In the genomic region with DNA sequence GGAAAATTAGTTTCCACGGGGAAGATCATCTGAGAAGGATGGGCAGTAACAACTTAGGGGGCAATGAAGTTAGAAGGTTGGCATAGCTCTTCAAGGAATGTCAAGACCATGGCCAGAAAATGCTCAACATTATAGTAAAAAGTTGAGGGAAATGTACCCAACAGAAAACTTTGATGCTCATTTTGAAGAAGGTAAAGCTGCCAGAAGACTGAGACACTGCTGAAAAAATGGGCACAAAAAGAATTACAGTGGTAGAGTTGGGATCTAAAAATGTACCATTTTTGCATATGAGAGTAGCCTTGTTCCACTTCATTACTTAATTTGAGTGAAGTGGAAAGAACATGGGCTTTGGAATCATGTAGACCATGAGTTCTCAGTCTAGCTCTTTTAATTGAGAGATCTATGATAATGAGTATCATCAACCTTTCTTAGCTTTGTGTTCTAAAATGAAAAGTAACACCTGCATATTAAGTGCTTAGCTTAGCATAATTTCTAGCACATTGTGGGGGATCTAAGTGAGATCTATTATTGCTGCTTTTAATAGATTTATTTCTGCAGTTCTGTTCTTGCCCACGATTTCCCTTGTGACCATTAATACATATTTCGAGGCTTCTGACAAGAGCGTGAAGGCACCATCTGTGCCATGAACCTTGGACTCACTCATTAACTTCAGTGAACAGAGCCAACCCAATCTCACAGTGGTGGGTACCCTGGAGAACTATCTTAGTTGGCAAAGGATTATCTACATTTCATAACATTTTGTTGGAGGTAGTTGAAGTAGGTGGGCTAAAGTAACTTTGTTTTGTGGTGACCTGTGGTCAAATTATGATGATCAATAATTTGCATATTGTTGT, we compare ENCODE assay signal across 27 cellular contexts. TPM values are rescaled to one million over a fixed set of nuclear protein-coding genes. Genes with fewer than 3 reads are reported as not detected.
A peak's percentile ranks its signal among the peaks of the same experiment; 100 is the strongest.
DNase-seq lines count a peak whose midpoint lies in the region; ATAC-seq, FAIRE-seq and TF ChIP-seq lines count a peak whose summit lies in the region.
"Had no signal": no experiment of that assay in that cellular context is flagged by ENCODE, and none has a peak within 500 bp of the region (broad histone marks: within the 10 kb centered on the region; RNA-seq: fewer than 3 reads in every experiment).

No MANE protein-coding gene starts in this region.

- H3K9ac ChIP-seq in HepG2 (ENCODE audit: insufficient read depth, low read depth, low read length) (no peak overlapping the region), K562 (ENCODE audit: insufficient read depth in 1 of 2, low read depth in 2 of 2, low read length in 2 of 2) (no peak overlapping the region)
- H3K9ac ChIP-seq: KMS-11, SK-N-SH had no signal

- H3K9me3 ChIP-seq in HepG2 (ENCODE audit: low read length) (no peaks in the 10 kb centered on the region), right lobe of liver (no peaks in the 10 kb centered on the region), K562 (replicated peaks; ENCODE audit: control insufficient read depth, insufficient read depth, low read depth, low read length) (no peaks in the 10 kb centered on the region)
- H3K9me3 ChIP-seq: SK-N-SH had no signal

- in situ Hi-C loops in HepG2 (cut with HindIII; ENCODE audit: extremely low pct_ligation_motif_present, low pct_unique_long_range_greater_than_20kb) (no loop called here), K562 (cut with MboI) (no loop called here)

- no peaks in the 10 kb centered on the region for H3K9me1 ChIP-seq in K562 (ENCODE audit: control insufficient read depth, insufficient read depth, low read length)

- no peaks in the 10 kb centered on the region for H3K27me3 Mint-ChIP-seq in glutamatergic neuron (ENCODE audit: unreplicated experiment)

- H3K79me2 ChIP-seq in HepG2 (ENCODE audit: insufficient read depth, low read length) (no peaks in the 10 kb centered on the region), K562 (ENCODE audit: control insufficient read depth, insufficient read depth, low read length) (no peaks in the 10 kb centered on the region)

- no peaks in the 10 kb centered on the region for H3K36me3 ChIP-seq in HepG2 (replicated peaks in 1 of 2; ENCODE audit: control insufficient read depth in 1 of 2, insufficient read depth in 2 of 2, low read length in 2 of 2)
- H3K36me3 ChIP-seq in right lobe of liver: no peaks in the 10 kb centered on the region
- H3K36me3 ChIP-seq in K562 (ENCODE audit: control insufficient read depth, insufficient read depth, low read length): no peaks in the 10 kb centered on the region

- no peaks in the 10 kb centered on the region for H3K4me1 Mint-ChIP-seq in glutamatergic neuron (ENCODE audit: low read depth, unreplicated experiment)
- H3K4me1 Mint-ChIP-seq: CD4-positive, CD25-positive, alpha-beta regulatory T cell had no signal

- H3K4me3 ChIP-seq in HepG2 (replicated peaks in 1 of 3; ENCODE audit: insufficient read depth in 1 of 3, low read depth in 2 of 3, low read length in 3 of 3): no peak overlapping the region
- H3K4me3 ChIP-seq in right lobe of liver: no peak overlapping the region
- H3K4me3 ChIP-seq in K562: no peak overlapping the region

- H3K36me3 Mint-ChIP-seq in glutamatergic neuron (ENCODE audit: unreplicated experiment): no peaks in the 10 kb centered on the region
- H3K36me3 Mint-ChIP-seq: CD4-positive, CD25-positive, alpha-beta regulatory T cell had no signal

- intact Hi-C loops in HepG2 (cut with micrococcal nuclease; ENCODE audit: unreplicated experiment) (loop anchor here (10.0 kb wide), 1 partner anchor 613 kb away; no protein-coding TSS in a partner anchor), right lobe of liver (cut with DNase I) (no loop called here), K562 (cut with micrococcal nuclease) (no loop called here)

- H3K4me3 Mint-ChIP-seq in glutamatergic neuron (ENCODE audit: unreplicated experiment): no peak overlapping the region
- H3K4me3 Mint-ChIP-seq: CD4-positive, CD25-positive, alpha-beta regulatory T cell; T-helper 1 cell treated with Interleukin-12 subunit alpha and Interleukin-12 subunit beta and Interleukin-4 antibody, amounts not matched to agents 30 μg/mL and 1 μg/mL, for 36 hours had no signal

- CTCF ChIA-PET in HepG2 (lab: Yijun Ruan, JAX; ENCODE audit: low intra/inter-chr PET ratio, low total read pairs) (no interaction called here), K562 (lab: Yijun Ruan, JAX; ENCODE audit: low intra/inter-chr PET ratio) (no interaction called here)

- H3K27ac ChIP-seq in HepG2 (ENCODE audit: extremely low read length, insufficient read depth, low read length) (no peak overlapping the region), right lobe of liver (no peak overlapping the region), K562 (ENCODE audit: extremely low read depth, low read depth, low read length) (no peak overlapping the region)
- H3K27ac ChIP-seq: KMS-11 had no signal

- H2AFZ ChIP-seq in HepG2 (ENCODE audit: low read length): no peak overlapping the region
- H2AFZ ChIP-seq in K562 (ENCODE audit: low read depth, low read length): no peak overlapping the region

- TF ChIP-seq POLR2A in HepG2 (IDR thresholded peaks at IDR 0.05; ENCODE audit: insufficient read depth in 1 of 2, low read depth in 2 of 2, low read length in 2 of 2) (no peak), right lobe of liver (IDR thresholded peaks at IDR 0.05) (no peak), K562 (conservative IDR thresholded peaks at IDR 0.05) (no peak)

- H3K9me3 Mint-ChIP-seq in glutamatergic neuron (ENCODE audit: unreplicated experiment): no peaks in the 10 kb centered on the region
- H3K9me3 Mint-ChIP-seq: T-helper 1 cell treated with Interleukin-12 subunit alpha and Interleukin-12 subunit beta and Interleukin-4 antibody, amounts not matched to agents 30 μg/mL and 1 μg/mL, for 36 hours had no signal

- TF ChIP-seq EP300 in HepG2 (IDR thresholded peaks at IDR 0.05; ENCODE audit: low read depth in 2 of 2, low read length in 2 of 2) (no peak), HepG2 (CRISPR knock-in tag; IDR thresholded peaks at IDR 0.05; ENCODE audit: borderline replicate concordance) (no peak), K562 (IDR thresholded peaks at IDR 0.05; ENCODE audit: low read length) (no peak)

- H3K27ac Mint-ChIP-seq in glutamatergic neuron (ENCODE audit: unreplicated experiment): no peak overlapping the region
- H3K27ac Mint-ChIP-seq: CD4-positive, CD25-positive, alpha-beta regulatory T cell; T-helper 1 cell treated with Interleukin-12 subunit alpha and Interleukin-12 subunit beta and Interleukin-4 antibody, amounts not matched to agents 30 μg/mL and 1 μg/mL, for 36 hours had no signal

- H3K4me2 ChIP-seq in HepG2 (ENCODE audit: low read depth, low read length) (no peak overlapping the region), K562 (ENCODE audit: insufficient read depth, low read length) (no peak overlapping the region)
- H3K4me2 ChIP-seq: KMS-11, SK-N-SH had no signal

- H3K4me1 ChIP-seq in HepG2 (ENCODE audit: insufficient read depth, low read length) (peaks cover 16% of the 10 kb centered on the region), right lobe of liver (no peaks in the 10 kb centered on the region), K562 (replicated peaks in 1 of 2; ENCODE audit: control insufficient read depth in 2 of 2, insufficient read depth in 2 of 2, low read length in 2 of 2) (no peaks in the 10 kb centered on the region; a peak in 1 of 5 replicates)

- BruUV-seq in HepG2 (replicated peaks; lab: Mats Ljungman, UMichigan): no TSS peak
- BruUV-seq in K562 (replicated peaks; lab: Mats Ljungman, UMichigan): no TSS peak

- H4K20me1 ChIP-seq in HepG2 (ENCODE audit: insufficient read depth, low read length): no peaks in the 10 kb centered on the region
- no peaks in the 10 kb centered on the region for H4K20me1 ChIP-seq in K562 (replicated peaks; ENCODE audit: control insufficient read depth, insufficient read depth, low read length)

- POLR2A ChIA-PET in HepG2 (lab: Yijun Ruan, JAX): no interaction called here
- POLR2A ChIA-PET in K562 (lab: Yijun Ruan, JAX): interaction anchor here (0.8 kb wide), 1 partner anchor 13 kb away, joined by 3 read pairs; no protein-coding TSS in a partner anchor

- no peak for DNase-seq in HepG2 (ENCODE audit: low spot score)
- no peak for DNase-seq in right lobe of liver
- peak; percentile 46 to 78 for DNase-seq in NCI-H446 (lab: John Stamatoyannopoulos, UW)
- no peak for DNase-seq in K562 (ENCODE audit: extremely low read depth in 1 of 4, low spot score in 3 of 4)
- DNase-seq in glutamatergic neuron: no peak
- no peak for DNase-seq in activated CD4-positive, alpha-beta T cell treated with anti-CD3 and anti-CD28 coated beads for 4 hours
- no peak for DNase-seq in EL
- DNase-seq: 8988T; CD4-positive, CD25-positive, alpha-beta regulatory T cell; DMS153; DND-41; NCI-H1092; NCI-H1436; NCI-H1930; NCI-H2107; NCI-H510A treated with DMSO at 0.1 percent for 48 hours; NCI-H748 treated with DMSO at 0.1 percent for 48 hours; PC-3; SK-N-SH; SW 1271 had no signal

- H3K27me3 ChIP-seq in HepG2 (ENCODE audit: control insufficient read depth in 1 of 2, insufficient read depth in 2 of 2, low read length in 2 of 2) (peaks cover 0 to 5% of the 10 kb centered on the region in 2 experiments; a peak in 2 of 5 replicates), right lobe of liver (no peaks in the 10 kb centered on the region), K562 (ENCODE audit: control insufficient read depth in 2 of 2, insufficient read depth in 2 of 2, low read length in 2 of 2) (peaks cover 10 to 14% of the 10 kb centered on the region in 2 experiments; a peak in 4 of 5 replicates)

- TF ChIP-seq CTCF in HepG2 (CRISPR knock-in tag; IDR thresholded peaks at IDR 0.05) (no peak), right lobe of liver (IDR thresholded peaks at IDR 0.05) (no peak), K562 (IDR thresholded peaks at IDR 0.05 in 2 of 3, conservative IDR thresholded peaks at IDR 0.05 in 1 of 3; ENCODE audit: insufficient read depth in 2 of 3, low read depth in 1 of 3, low read length in 3 of 3) (no peak), glutamatergic neuron (IDR thresholded peaks at IDR 0.05; ENCODE audit: partially characterized antibody, unreplicated experiment) (no peak)

- TF ChIP-seq RAD21 in HepG2 (CRISPR knock-in tag; IDR thresholded peaks at IDR 0.05) (no peak), K562 (CRISPR knock-in tag; conservative IDR thresholded peaks at IDR 0.05 in 1 of 2, IDR thresholded peaks at IDR 0.05 in 1 of 2) (no peak)

- no peak for FAIRE-seq in HepG2 (lab: Jason Lieb, UNC)
- FAIRE-seq in K562 (lab: Jason Lieb, UNC): no peak
- FAIRE-seq: H1 had no signal

- ATAC-seq in HepG2 (no peak), right lobe of liver (no peak), K562 (no peak), HG03342 (IDR thresholded peaks at IDR 0.05; ENCODE audit: unreplicated experiment) (no peak)
- ATAC-seq: HCT116, PC-3 had no signal

- WGBS in HepG2 (ENCODE audit: low lambda C conversion rate): 2% methylated on average over 4 of the region's 4 CpGs
- 45% methylated on average over 4 of the region's 4 CpGs for WGBS in right lobe of liver (ENCODE audit: insufficient coverage, low coverage, low lambda C conversion rate, missing lambda C conversion rate)
- 0% methylated on average over 4 of the region's 4 CpGs for WGBS in K562 (ENCODE audit: insufficient coverage, low coverage, missing lambda C conversion rate)

RNA-seq across cellular contexts. Expression of a gene that starts 3.0 kb away (rescaled TPM):
- total RNA-seq in HepG2 (2016; rRNA removed; fragmentation: Illumina TruSeq; extraction: Trizol) (0.56 TPM in 1 of 2 replicates, not detected in the other), right lobe of liver (not detected), K562 (2014; rRNA removed) (0.23 TPM in 1 of 2 replicates, not detected in the other), K562 (2014; rRNA removed; fragmentation: Illumina TruSeq; extraction: Trizol) (not detected in 2 replicates), K562 (2015; rRNA removed; fragmentation: Illumina TruSeq; extraction: Trizol) (not detected in 2 replicates), K562 (2021) (not detected in 2 replicates), glutamatergic neuron (ENCODE audit: unreplicated experiment) (not detected)
- not detected in 2 replicates for total RNA-seq in HepG2 (2016; cell fraction: cytosol; rRNA removed; fragmentation: Illumina TruSeq; extraction: Trizol; ENCODE audit: low read depth)
- total RNA-seq in HepG2 (2016; cell fraction: insoluble cytoplasmic fraction; rRNA removed; fragmentation: Illumina TruSeq; extraction: Trizol): 0.26 TPM in 1 of 2 replicates, not detected in the other
- total RNA-seq in HepG2 (2016; cell fraction: membrane; rRNA removed; fragmentation: Illumina TruSeq; extraction: Trizol): 0.24 and 0.34 TPM in 2 replicates
- total RNA-seq in HepG2 (2016; cell fraction: nucleus; rRNA removed; fragmentation: Illumina TruSeq; extraction: Trizol): not detected in 2 replicates
- polyA plus RNA-seq in HepG2 (2011; rRNA removed) (0.09 and 0.21 TPM in 2 replicates), K562 (2011; rRNA removed) (0.29 and 0.34 TPM in 2 replicates), K562 (2014; fragmentation: Illumina TruSeq; extraction: Trizol) (not detected in 2 replicates), K562 (2014; fragmentation: Nextera tagmentation; extraction: Ambion mirVana) (under 1 TPM; 0.13 to 0.23 TPM), K562 (2014; rRNA removed) (0.24 TPM in 1 of 2 replicates, not detected in the other)
- not detected in 2 replicates for polyA plus RNA-seq in HepG2 (2011; cell fraction: cytosol; rRNA removed)
- polyA plus RNA-seq in HepG2 (2011; cell fraction: nucleus; rRNA removed): not detected in 2 replicates
- 0.53 and 0.59 TPM in 2 replicates for polyA plus RNA-seq in HepG2 (2012)
- 0.18 and 0.19 TPM in 2 replicates for polyA plus RNA-seq in HepG2 (2016; cell fraction: cytosol; fragmentation: Illumina TruSeq; extraction: Trizol; ENCODE audit: low read depth)
- not detected in 2 replicates for polyA plus RNA-seq in HepG2 (2016; cell fraction: insoluble cytoplasmic fraction; fragmentation: Illumina TruSeq; extraction: Trizol; ENCODE audit: low read depth)
- 0.26 TPM in 1 of 2 replicates, not detected in the other for polyA plus RNA-seq in HepG2 (2016; cell fraction: membrane; fragmentation: Illumina TruSeq; extraction: Trizol; ENCODE audit: low read depth)
- polyA plus RNA-seq in HepG2 (2016; cell fraction: nucleus; fragmentation: Illumina TruSeq; extraction: Trizol; ENCODE audit: insufficient read depth, low read depth): not detected in 2 replicates
- polyA minus RNA-seq in HepG2 (2011; rRNA and poly(A)+ RNA removed; ENCODE audit: low replicate concordance): not detected in 2 replicates
- not detected in 2 replicates for polyA minus RNA-seq in HepG2 (2011; cell fraction: cytosol; rRNA and poly(A)+ RNA removed)
- polyA minus RNA-seq in HepG2 (2011; cell fraction: nucleus; rRNA and poly(A)+ RNA removed): not detected in 2 replicates
- total RNA-seq in K562 (2011; cell fraction: chromatin; rRNA removed; ENCODE audit: low replicate concordance): not detected in 2 replicates
- total RNA-seq in K562 (2011; cell fraction: nucleolus; rRNA removed): not detected in 2 replicates
- total RNA-seq in K562 (2011; cell fraction: nucleoplasm; rRNA removed): not detected in 2 replicates
- not detected in 2 replicates for polyA plus RNA-seq in K562 (2011; cell fraction: cytosol; rRNA removed)
- not detected in 2 replicates for polyA plus RNA-seq in K562 (2011; cell fraction: nucleus; rRNA removed)
- polyA plus RNA-seq in K562 (2012): 0.28 and 0.35 TPM in 2 replicates
- polyA minus RNA-seq in K562 (2011; rRNA and poly(A)+ RNA removed): 0.28 and 1.1 TPM in 2 replicates
- polyA minus RNA-seq in K562 (2011; cell fraction: cytosol; rRNA and poly(A)+ RNA removed): not detected in 2 replicates
- polyA minus RNA-seq in K562 (2011; cell fraction: nucleus; rRNA and poly(A)+ RNA removed): not detected in 2 replicates
- total RNA-seq: CD4-positive, CD25-positive, alpha-beta regulatory T cell; H1; HT1080; PC-3 had no signal
- polyA plus RNA-seq: BJ; CD4-positive, CD25-positive, alpha-beta regulatory T cell; H1; SK-N-SH had no signal

Comparison
In these comparisons a context has a peak if more than half of its experiments do, and no peak if none do; other contexts are left out.
1. DNase-seq: peak in NCI-H446 (2 of 2); none in HepG2 (single experiment), right lobe of liver (0 of 3), K562 (0 of 4), glutamatergic neuron (single experiment), activated CD4-positive, alpha-beta T cell treated with anti-CD3 and anti-CD28 coated beads for 4 hours (0 of 2) and EL (single experiment).